ENCODE assay signal across 8 cellular contexts in genomic region chr19:12945479-12946091, GRCh38. TPM values are rescaled to one million over a fixed set of nuclear protein-coding genes. Genes with fewer than 3 reads are reported as not detected.
DNase-seq lines count a peak whose midpoint lies in the region; ATAC-seq, FAIRE-seq and TF ChIP-seq lines count a peak whose summit lies in the region.

Gene RAD23A (plus strand): TSS chr19:12945862. CDS start chr19:12945949, 87 bp downstream.

- dilution Hi-C loops in mammary epithelial cell (cut with HindIII; ENCODE audit: low sequenced_read_pairs) = loop anchor here (5.0 kb wide), 1 partner anchor 127 kb away; no protein-coding TSS in a partner anchor

- no peaks in the 10 kb centered on the region for H4K20me1 ChIP-seq in mammary epithelial cell (ENCODE audit: insufficient read depth, low read length)

- peak within 1 kb of the TSS; percentile 91 for H3K4me2 ChIP-seq in mammary epithelial cell (ENCODE audit: insufficient read depth, low read depth, low read length)

- DNase-seq in AG08395 (ENCODE audit: low spot score) (peak; percentile 97), NCI-H2227 treated with DMSO at 0.1 percent for 48 hours (lab: John Stamatoyannopoulos, UW) (peak; percentile 94), mammary epithelial cell (peak; percentile 96), iPS-NIHi7 (ENCODE audit: extremely low spot score) (peak; percentile 94), small intestine (peak; percentile 98)

- H3K4me1 ChIP-seq in mammary epithelial cell (ENCODE audit: insufficient read depth, low read length) = peaks cover 27% of the 10 kb centered on the region
- H3K4me1 ChIP-seq in small intestine (ENCODE audit: control insufficient read depth in 2 of 2, insufficient read depth in 1 of 2, low read depth in 1 of 2, low read length in 1 of 2) = peaks cover 0 to 2% of the 10 kb centered on the region in 2 donors

- H3K27ac ChIP-seq in mammary epithelial cell (ENCODE audit: insufficient read depth, low read depth, low read length) (peak within 1 kb of the TSS; percentile 90), small intestine (ENCODE audit: low read depth in 1 of 2, low read length in 1 of 2) (peak within 1 kb of the TSS; percentile 85 to 95)

- H2AFZ ChIP-seq in mammary epithelial cell (ENCODE audit: low read depth, low read length) = no peak within 1 kb of the TSS

- CTCF ChIA-PET in mammary epithelial cell (lab: Charles Lee; ENCODE audit: low non-redundant PET) = interaction anchor here (0.7 kb wide), 1 partner anchor 19 kb away, joined by 3 read pairs; no protein-coding TSS in a partner anchor

- intact Hi-C loops in mammary epithelial cell (cut with micrococcal nuclease) = no loop called here

- no peaks in the 10 kb centered on the region for H3K27me3 ChIP-seq in mammary epithelial cell (ENCODE audit: insufficient read depth, low read length)
- H3K27me3 ChIP-seq in small intestine (ENCODE audit: control insufficient read depth in 2 of 2, insufficient read depth in 2 of 2, low read length in 2 of 2) = no peaks in the 10 kb centered on the region

- peak within 1 kb of the TSS; percentile 97 for H3K9ac ChIP-seq in mammary epithelial cell (ENCODE audit: insufficient read depth, low read length)

- no peak for FAIRE-seq in small intestine (lab: Jason Lieb, UNC)

- BruUV-seq in mammary epithelial cell (replicated peaks; lab: Mats Ljungman, UMichigan) = no TSS peak

- no peak for TF ChIP-seq CTCF in WI38 (IDR thresholded peaks at IDR 0.05; ENCODE audit: low read depth, low read length)
- no peak for TF ChIP-seq CTCF in mammary epithelial cell (conservative IDR thresholded peaks at IDR 0.05 in 1 of 2, IDR thresholded peaks at IDR 0.05 in 1 of 2; ENCODE audit: extremely low read depth in 1 of 2, insufficient read depth in 1 of 2, low read depth in 1 of 2, low read length in 2 of 2)

- H3K9me3 ChIP-seq in mammary epithelial cell (replicated peaks; ENCODE audit: insufficient read depth, low read length) (no peaks in the 10 kb centered on the region), small intestine (ENCODE audit: control insufficient read depth, low read depth) (no peaks in the 10 kb centered on the region)

- in situ Hi-C loops in mammary epithelial cell (cut with MboI; ENCODE audit: low sequenced_read_pairs in 2 of 2) = no loop called here

- H3K4me3 ChIP-seq in WI38 (ENCODE audit: low read depth, low read length) = peak within 1 kb of the TSS; percentile 75
- peak within 1 kb of the TSS; percentile 67 to 89 (median 85) for H3K4me3 ChIP-seq in mammary epithelial cell (replicated peaks in 1 of 3; ENCODE audit: insufficient read depth in 1 of 3, low read depth in 2 of 3, low read length in 3 of 3)
- peak within 1 kb of the TSS; percentile 78 to 86 for H3K4me3 ChIP-seq in small intestine (ENCODE audit: low read depth in 1 of 2, low read length in 2 of 2)

- WGBS in mammary epithelial cell (ENCODE audit: low coverage, missing lambda C conversion rate) = 2% methylated on average over 39 of the region's 62 CpGs
- WGBS in small intestine, 3 donors = 0 to 1% (median 0%) methylated on average over 41 to 62 of the region's 62 CpGs

- peaks cover 71% of the 10 kb centered on the region for H3K79me2 ChIP-seq in mammary epithelial cell (ENCODE audit: insufficient read depth, low read length)

- ATAC-seq in GM18909 (IDR thresholded peaks at IDR 0.05; ENCODE audit: poor library complexity, unreplicated experiment) = peak; percentile 76
- peak; percentile 83 for ATAC-seq in HG03175 (IDR thresholded peaks at IDR 0.05; ENCODE audit: unreplicated experiment)

- H3K36me3 ChIP-seq in mammary epithelial cell (ENCODE audit: insufficient read depth, low read length) (peaks cover 31% of the 10 kb centered on the region), small intestine (ENCODE audit: control insufficient read depth in 2 of 2, insufficient read depth in 2 of 2, low read length in 2 of 2) (peaks cover 21 to 29% of the 10 kb centered on the region in 2 donors)

RNA-seq across cellular contexts. Expression of gene RAD23A, which starts in this region (rescaled TPM):
- 100 to 1,000 TPM; 101 to 123 TPM for total RNA-seq in mammary epithelial cell
- polyA plus RNA-seq in mammary epithelial cell = 95.0 TPM
- 148 TPM for polyA minus RNA-seq in mammary epithelial cell
- 100 to 1,000 TPM in 1 of 3 donors, 10 to 100 TPM in 2; 93.0 to 114 (median 98.9) TPM for polyA plus RNA-seq in small intestine

Comparison
In these comparisons a context has a peak if more than half of its experiments do, and no peak if none do; other contexts are left out.
1. Peak in every context shown above with its lines: DNase-seq, ATAC-seq, H3K4me3 ChIP-seq and H3K27ac ChIP-seq.